Comparison of ENCODE assay signal across 17 cellular contexts in the genomic region with DNA sequence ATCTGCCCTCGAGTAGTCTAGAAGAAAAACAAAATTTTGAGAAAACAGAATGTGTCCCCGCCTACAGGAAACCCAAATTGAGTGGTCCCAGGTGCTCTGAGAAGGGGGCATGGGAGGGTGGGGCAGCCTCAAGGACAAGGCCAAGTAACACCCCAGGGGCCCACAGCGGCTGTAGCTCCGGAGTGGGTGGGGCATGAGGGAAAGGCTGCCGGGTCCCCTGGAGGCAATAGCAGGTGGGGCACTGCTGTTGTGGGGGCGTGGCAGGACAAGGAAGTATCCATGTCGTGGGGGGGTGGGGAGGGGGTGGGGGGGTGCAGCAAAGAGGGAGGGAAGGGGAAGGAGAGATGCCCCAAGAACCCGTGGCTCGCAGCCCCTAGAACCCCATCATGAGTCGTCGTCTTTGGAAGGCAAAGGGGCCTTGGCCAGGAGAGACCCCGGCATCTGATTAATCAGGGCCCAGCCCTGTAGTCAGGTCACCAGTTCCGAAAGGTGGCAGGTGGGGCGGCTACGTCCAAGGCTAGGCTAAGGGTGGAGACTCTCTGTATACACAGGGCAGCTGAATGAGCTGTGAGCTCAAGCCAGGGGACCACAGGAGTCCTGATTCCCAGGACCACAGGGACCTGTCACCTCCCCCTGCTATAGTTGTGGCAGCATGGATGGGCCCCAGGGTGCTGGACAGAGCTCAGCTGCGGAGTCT. TPM values are rescaled to one million over a fixed set of nuclear protein-coding genes. Genes with fewer than 3 reads are reported as not detected.
DNase-seq lines count a peak whose midpoint lies in the region; ATAC-seq and TF ChIP-seq lines count a peak whose summit lies in the region.
"Had no signal": no experiment of that assay in that cellular context is flagged by ENCODE, and none has a peak within 500 bp of the region (broad histone marks: within the 10 kb centered on the region; RNA-seq: fewer than 3 reads in every experiment).

No MANE protein-coding gene starts in this region.

- intact Hi-C loops in Caco-2 (cut with micrococcal nuclease; ENCODE audit: unreplicated experiment) (no loop called here), transverse colon (cut with DNase I; ENCODE audit: low total_unique reads) (loop anchor here (5.0 to 10.0 kb wide), 3 partner anchors 122 to 877 kb away; a partner anchor contains a TSS)

- no peak for TF ChIP-seq POLR2A in transverse colon (IDR thresholded peaks at IDR 0.05)

- H3K36me3 Mint-ChIP-seq in Caco-2 (ENCODE audit: insufficient read depth, unreplicated experiment) = peaks cover 51% of the 10 kb centered on the region

- CTCF ChIA-PET in Caco-2 (lab: Charles Lee) = interaction anchor here (0.6 kb wide), 1 partner anchor 31 kb away, joined by 3 read pairs; no protein-coding TSS in a partner anchor
- CTCF ChIA-PET in RWPE1 (lab: Yijun Ruan, JAX) = interaction anchor here (0.6 kb wide), 2 partner anchors 143 to 421 kb away, joined by 3 read pairs; a partner anchor contains a TSS

- TF ChIP-seq CTCF in Caco-2 (IDR thresholded peaks at IDR 0.05; ENCODE audit: insufficient read depth in 1 of 2, low read depth in 1 of 2, low read length in 1 of 2, severe bottlenecking in 1 of 2, unreplicated experiment in 1 of 2) (no peak), RWPE1 (conservative IDR thresholded peaks at IDR 0.05; ENCODE audit: low read depth) (no peak), transverse colon (IDR thresholded peaks at IDR 0.05) (no peak)

- H3K27me3 ChIP-seq in Caco-2 (replicated peaks; ENCODE audit: control insufficient read depth, insufficient read depth, low read length) = no peaks in the 10 kb centered on the region
- no peaks in the 10 kb centered on the region for H3K27me3 ChIP-seq in transverse colon
- H3K27me3 ChIP-seq: BE2C had no signal

- H3K27me3 Mint-ChIP-seq in Caco-2 (ENCODE audit: insufficient read depth, unreplicated experiment) = no peaks in the 10 kb centered on the region
- H3K27me3 Mint-ChIP-seq: CD4-positive, CD25-positive, alpha-beta regulatory T cell had no signal

- no peak for DNase-seq in Caco-2
- no peak for DNase-seq in RWPE1 (ENCODE audit: low spot score)
- DNase-seq in myocyte (ENCODE audit: low read depth) = peak; percentile 40
- peak; percentile 49 for DNase-seq in transverse colon
- DNase-seq in NCI-H1436 treated with DMSO at 0.1 percent for 48 hours (lab: John Stamatoyannopoulos, UW) = no peak
- no peak for DNase-seq in DMS 273 treated with DMSO at 0.1 percent for 48 hours (lab: John Stamatoyannopoulos, UW)
- DNase-seq: BE2C; Calu3; CD4-positive, CD25-positive, alpha-beta regulatory T cell; DMS153; DND-41; GDM1; GM23248; KBM-7 had no signal

- no peak for TF ChIP-seq EP300 in transverse colon (IDR thresholded peaks at IDR 0.05; ENCODE audit: low read depth)

- H3K4me3 ChIP-seq in Caco-2 (ENCODE audit: low read depth, low read length) = no peak overlapping the region
- H3K4me3 ChIP-seq in transverse colon = no peak overlapping the region
- H3K4me3 ChIP-seq: A549, GM23248 had no signal

- peaks cover 19% of the 10 kb centered on the region for H3K4me1 Mint-ChIP-seq in Caco-2 (ENCODE audit: low read depth, unreplicated experiment)

- no peak for ATAC-seq in HG03442 (IDR thresholded peaks at IDR 0.05; ENCODE audit: unreplicated experiment)
- ATAC-seq: A549, HCT116 had no signal

- no peaks in the 10 kb centered on the region for H3K9me3 ChIP-seq in Caco-2
- no peaks in the 10 kb centered on the region for H3K9me3 ChIP-seq in transverse colon
- H3K9me3 ChIP-seq: A549, BE2C had no signal

- H3K27ac ChIP-seq in RWPE1 (peak overlapping the region; percentile 22), transverse colon (peak overlapping the region in 1 of 4 donors; percentile 17)
- H3K27ac ChIP-seq: A549, GM23248 had no signal

- in situ Hi-C loops in transverse colon (cut with MboI; ENCODE audit: low pct_ligation_motif_present in 1 of 4, low pct_unique_long_range_greater_than_20kb in 1 of 4, low sequenced_read_pairs in 3 of 4) = loop anchor here in 1 of 4 donors (10.0 kb wide), 1 partner anchor 409 kb away; no protein-coding TSS in a partner anchor

- H3K36me3 ChIP-seq in Caco-2 (ENCODE audit: control insufficient read depth, insufficient read depth, low read length) (peaks cover 2% of the 10 kb centered on the region; the same call in 1 of the 2 replicates), transverse colon (peaks cover 0 to 50% (median 17%) of the 10 kb centered on the region in 4 donors)

- H3K27ac Mint-ChIP-seq in Caco-2 (ENCODE audit: unreplicated experiment) = peak overlapping the region; percentile 73
- H3K27ac Mint-ChIP-seq: CD4-positive, CD25-positive, alpha-beta regulatory T cell had no signal

- peaks cover 10% of the 10 kb centered on the region for H3K9me3 Mint-ChIP-seq in Caco-2 (ENCODE audit: unreplicated experiment)

- H3K4me1 ChIP-seq in Caco-2 (peaks cover 18% of the 10 kb centered on the region), transverse colon (peaks cover 0 to 8% (median 7%) of the 10 kb centered on the region in 4 donors)
- H3K4me1 ChIP-seq: BE2C had no signal

- 68 to 83% methylated on average over 1 to 16 of the region's 16 CpGs for WGBS in transverse colon (ENCODE audit: low coverage in 1 of 2), 2 donors

- BruUV-seq in Caco-2 (replicated peaks; lab: Mats Ljungman, UMichigan) = no TSS peak

- POLR2A ChIA-PET in Caco-2 (lab: Charles Lee) (no interaction called here), RWPE1 (lab: Yijun Ruan, JAX; ENCODE audit: low non-redundant PET) (no interaction called here)

- no peak overlapping the region for H3K4me3 Mint-ChIP-seq in Caco-2 (ENCODE audit: unreplicated experiment)
- H3K4me3 Mint-ChIP-seq: CD4-positive, CD25-positive, alpha-beta regulatory T cell had no signal

RNA-seq across cellular contexts. Expression of a gene that starts 7.5 kb away (rescaled TPM):
- total RNA-seq in Caco-2 (2022) (65.3 and 67.3 TPM in 2 replicates), myocyte (5.0 and 11.7 TPM in 2 replicates), transverse colon (10 to 100 TPM in 2 of 4 donors, 1 to 10 TPM in 2; 3.0 to 15.1 (median 8.8) TPM)
- polyA plus RNA-seq in myocyte (2012) = 3.4 TPM

RNA-seq across cellular contexts. Expression of a gene that starts 26.2 kb away (rescaled TPM):
- total RNA-seq in Caco-2 (2022) (46.2 and 49.4 TPM in 2 replicates), myocyte (124 and 134 TPM in 2 replicates), transverse colon (10 to 100 TPM in 3 of 4 donors, 1 to 10 TPM in 1; 9.4 to 40.4 (median 32.2) TPM)
- 31.0 TPM for polyA plus RNA-seq in myocyte (2012)

RNA-seq across cellular contexts. Expression of a gene that starts 48.0 kb away (rescaled TPM):
- total RNA-seq in Caco-2 (2022) (not detected in 2 replicates), myocyte (not detected in 2 replicates), transverse colon (1 to 10 TPM in 3 of 4 donors, not detected in 1; 3.3 to 4.9 (median 4.1) TPM)
- polyA plus RNA-seq in myocyte (2012) = not detected
- total RNA-seq: Calu3; CD4-positive, CD25-positive, alpha-beta regulatory T cell; GM23248 had no signal
- polyA plus RNA-seq: A549, GM23248 had no signal

RNA-seq across cellular contexts. Expression of a gene that starts 59.4 kb away (rescaled TPM):
- total RNA-seq in Caco-2 (2022) (55.3 and 56.1 TPM in 2 replicates), myocyte (104 and 116 TPM in 2 replicates), transverse colon (10 to 100 TPM; 36.3 to 77.0 (median 58.9) TPM)
- polyA plus RNA-seq in myocyte (2012) = 143 TPM
- total RNA-seq: CD4-positive, CD25-positive, alpha-beta regulatory T cell had no signal
- polyA plus RNA-seq: CD4-positive, CD25-positive, alpha-beta regulatory T cell had no signal

Comparison
In these comparisons a context has a peak if more than half of its experiments do, and no peak if none do; other contexts are left out.
1. DNase-seq: peak in myocyte (single experiment) and transverse colon (single experiment); none in Caco-2 (0 of 2), RWPE1 (single experiment), NCI-H1436 treated with DMSO at 0.1 percent for 48 hours (single experiment) and DMS 273 treated with DMSO at 0.1 percent for 48 hours (single experiment).